8 cellular contexts compared by ENCODE assay signal in genomic region chr3:172140499-172141391, GRCh38.
DNase-seq lines count a peak whose midpoint lies in the region; ATAC-seq and TF ChIP-seq lines count a peak whose summit lies in the region.

No MANE protein-coding gene starts in this region.

- no peak for TF ChIP-seq CTCF in RWPE1 (conservative IDR thresholded peaks at IDR 0.05; ENCODE audit: low read depth)
- no peak for TF ChIP-seq CTCF in progenitor cell of endocrine pancreas (IDR thresholded peaks at IDR 0.05; ENCODE audit: unreplicated experiment)

- H3K4me3 Mint-ChIP-seq in progenitor cell of endocrine pancreas (ENCODE audit: low read depth) = no peak overlapping the region

- CTCF ChIA-PET in RWPE1 (lab: Yijun Ruan, JAX) = no interaction called here

- H3K27me3 Mint-ChIP-seq in progenitor cell of endocrine pancreas = no peaks in the 10 kb centered on the region

- H3K9me3 Mint-ChIP-seq in progenitor cell of endocrine pancreas (ENCODE audit: low read depth) = no peaks in the 10 kb centered on the region

- no peak for ATAC-seq in stimulated activated naive CD8-positive, alpha-beta T cell treated with anti-CD3 and anti-CD28 coated beads, Interleukin-15, Interleukin-2, amounts not matched to agents 100 U/mL and 50 U/mL, for 24 hours
- ATAC-seq in HG02588 (IDR thresholded peaks at IDR 0.05; ENCODE audit: unreplicated experiment) = no peak

- peak overlapping the region; percentile 81 for H3K27ac ChIP-seq in RWPE1

- POLR2A ChIA-PET in RWPE1 (lab: Yijun Ruan, JAX; ENCODE audit: low non-redundant PET) = no interaction called here

- H3K36me3 Mint-ChIP-seq in progenitor cell of endocrine pancreas (ENCODE audit: insufficient read depth) = peaks cover 17% of the 10 kb centered on the region

- peak; percentile 95 for DNase-seq in ELR (ENCODE audit: low read depth)
- peak; percentile 73 for DNase-seq in RWPE1 (ENCODE audit: low spot score)
- peak; percentile 78 for DNase-seq in fibroblast of peridontal ligament (ENCODE audit: extremely low read depth)
- no peak for DNase-seq in progenitor cell of endocrine pancreas (ENCODE audit: low spot score, unreplicated experiment)
- DNase-seq in NCI-H1417 (lab: John Stamatoyannopoulos, UW) = no peak
- DNase-seq in stimulated activated naive CD8-positive, alpha-beta T cell treated with anti-CD3 and anti-CD28 coated beads, Interleukin-15, Interleukin-2, amounts not matched to agents 100 U/mL and 50 U/mL, for 24 hours = no peak
- no peak for DNase-seq in GM19240 (ENCODE audit: insufficient read length, low spot score)

- H3K4me1 Mint-ChIP-seq in progenitor cell of endocrine pancreas (ENCODE audit: low read depth) = peaks cover 64% of the 10 kb centered on the region

- H3K27ac Mint-ChIP-seq in progenitor cell of endocrine pancreas = peak overlapping the region; percentile 93

Comparison
In these comparisons a context has a peak if more than half of its experiments do, and no peak if none do; other contexts are left out.
1. DNase-seq: peak in ELR (single experiment), RWPE1 (single experiment) and fibroblast of peridontal ligament (single experiment); none in progenitor cell of endocrine pancreas (single experiment), NCI-H1417 (0 of 3), stimulated activated naive CD8-positive, alpha-beta T cell treated with anti-CD3 and anti-CD28 coated beads, Interleukin-15, Interleukin-2, amounts not matched to agents 100 U/mL and 50 U/mL, for 24 hours (single experiment) and GM19240 (single experiment).